9 cellular contexts compared by ENCODE assay signal in genomic region chr9:87725900-87726709, GRCh38. TPM values are rescaled to one million over a fixed set of nuclear protein-coding genes. Genes with fewer than 3 reads are reported as not detected.
A peak's percentile ranks its signal among the peaks of the same experiment; 100 is the strongest.
DNase-seq lines count a peak whose midpoint lies in the region; ATAC-seq and TF ChIP-seq lines count a peak whose summit lies in the region.
"Had no signal": no experiment of that assay in that cellular context is flagged by ENCODE, and none has a peak within 500 bp of the region (broad histone marks: within the 10 kb centered on the region; RNA-seq: fewer than 3 reads in every experiment).

TSS of gene CTSL (plus strand) at chr9:87726119. CDS start at chr9:87727604, 1,485 bp downstream.

- H3K27me3 ChIP-seq in lower lobe of right lung (ENCODE audit: low read depth): no peaks in the 10 kb centered on the region
- H3K27me3 ChIP-seq: BLaER1 had no signal

- peak within 1 kb of the TSS; percentile 70 for H3K4me3 ChIP-seq in lower lobe of right lung
- H3K4me3 ChIP-seq: BLaER1 had no signal

- ATAC-seq in lower lobe of right lung (peak; percentile 96 to 97), GM21786 (IDR thresholded peaks at IDR 0.05; ENCODE audit: unreplicated experiment) (no peak)

- peak; percentile 22 for TF ChIP-seq CTCF in lower lobe of right lung (IDR thresholded peaks at IDR 0.05)

- intact Hi-C loops in lower lobe of right lung (cut with DNase I): no loop called here

- peaks cover 35% of the 10 kb centered on the region for H3K36me3 ChIP-seq in lower lobe of right lung
- H3K36me3 ChIP-seq: BLaER1 had no signal

- H3K9me3 ChIP-seq in lower lobe of right lung: no peaks in the 10 kb centered on the region

- H3K27ac ChIP-seq in lower lobe of right lung: peak within 1 kb of the TSS; percentile 90
- H3K27ac ChIP-seq: BLaER1 had no signal

- DNase-seq in NCI-H2081 (lab: John Stamatoyannopoulos, UW): peak; percentile 17 to 52
- no peak for DNase-seq in NCI-H2081 treated with DMSO at 0.1 percent for 48 hours (lab: John Stamatoyannopoulos, UW)
- peak; percentile 50 for DNase-seq in NCI-H69 (lab: John Stamatoyannopoulos, UW)
- DNase-seq in activated CD8-positive, alpha-beta memory T cell treated with anti-CD3 and anti-CD28 coated beads, Interleukin-2, amount 50 U/mL, for 48 hours: peak; percentile 74
- DNase-seq in lower lobe of right lung: peak; percentile 92
- peak; percentile 68 for DNase-seq in stimulated activated CD4-positive, alpha-beta T cell treated with anti-CD3 and anti-CD28 coated beads, Interleukin-4, amount 100 ng/mL, for 1 hour

- peaks cover 32% of the 10 kb centered on the region for H3K4me1 ChIP-seq in lower lobe of right lung
- H3K4me1 ChIP-seq: BLaER1 had no signal

- in situ Hi-C loops in endometrial microvascular endothelial cells (cut with HindIII; ENCODE audit: inconsistent ontology term, low pct_unique_long_range_greater_than_20kb, low sequenced_read_pairs): no loop called here

RNA-seq across cellular contexts. Expression of gene CTSL, which starts in this region (rescaled TPM):
- total RNA-seq in endometrial microvascular endothelial cells (ENCODE audit: inconsistent ontology term) (175 TPM), lower lobe of right lung (208 TPM)
